Comparison of ENCODE assay signal across 22 cellular contexts in genomic region chr3:12911881-12912415, GRCh38.
"Had no signal": no experiment of that assay in that cellular context is flagged by ENCODE, and none has a peak within 500 bp of the region (broad histone marks: within the 10 kb centered on the region; RNA-seq: fewer than 3 reads in every experiment).

No MANE protein-coding gene starts in this region.

- H3K9ac ChIP-seq: KMS-11, SK-N-SH had no signal

- H3K27ac Mint-ChIP-seq: activated CD4-positive, alpha-beta memory T cell treated with anti-CD3 and anti-CD28 coated beads for 36 hours; activated CD4-positive, alpha-beta T cell treated with anti-CD3 and anti-CD28 coated beads, Interleukin-2, amount 10 ng/mL, durations not matched to agents 24 days and 14 days; activated naive CD4-positive, alpha-beta T cell treated with anti-CD3 and anti-CD28 coated beads for 36 hours; activated naive CD8-positive, alpha-beta T cell treated with anti-CD3 and anti-CD28 coated beads for 36 hours; T-helper 1 cell treated with Interleukin-12 subunit alpha and Interleukin-12 subunit beta and Interleukin-4 antibody, amounts not matched to agents 30 μg/mL and 1 μg/mL, for 36 hours; WTC11 had no signal

- H3K4me3 ChIP-seq: ascending aorta, body of pancreas, SJCRH30 had no signal

- H3K4me3 Mint-ChIP-seq: activated CD4-positive, alpha-beta memory T cell treated with anti-CD3 and anti-CD28 coated beads for 36 hours; activated CD4-positive, alpha-beta T cell treated with anti-CD3 and anti-CD28 coated beads, Interleukin-2, amount 10 ng/mL, durations not matched to agents 24 days and 14 days; activated naive CD4-positive, alpha-beta T cell treated with anti-CD3 and anti-CD28 coated beads for 36 hours; activated naive CD8-positive, alpha-beta T cell treated with anti-CD3 and anti-CD28 coated beads for 36 hours; activated T-cell treated with anti-CD3 and anti-CD28 coated beads, Interleukin-2, amount 50 U/mL, for 4 hours; central memory CD8-positive, alpha-beta T cell; T-helper 1 cell treated with Interleukin-12 subunit alpha and Interleukin-12 subunit beta and Interleukin-4 antibody, amounts not matched to agents 30 μg/mL and 1 μg/mL, for 36 hours; WTC11 had no signal

- DNase-seq: activated CD4-positive, alpha-beta memory T cell treated with anti-CD3 and anti-CD28 coated beads for 36 hours; activated CD4-positive, alpha-beta T cell treated with anti-CD3 and anti-CD28 coated beads, Interleukin-2, amount 10 ng/mL, durations not matched to agents 24 days and 14 days; activated CD4-positive, CD25-positive, alpha-beta regulatory T cell treated with anti-CD3 and anti-CD28 coated beads, Interleukin-2, amount 50 U/mL, for 72 hours; activated CD8-positive, alpha-beta memory T cell treated with anti-CD3 and anti-CD28 coated beads for 24 hours; activated gamma-delta T cell; activated naive CD4-positive, alpha-beta T cell treated with anti-CD3 and anti-CD28 coated beads for 36 hours; activated naive CD8-positive, alpha-beta T cell treated with anti-CD3 and anti-CD28 coated beads for 36 hours; activated T-cell treated with anti-CD3 and anti-CD28 coated beads, Interleukin-2, amount 50 U/mL, for 4 hours; body of pancreas; NCI-H1092; NCI-H1417; NCI-H1930; NCI-H2171; NCI-H2227 treated with DMSO at 0.1 percent for 48 hours; NCI-H774; SJCRH30; SK-N-SH had no signal

- H3K4me1 ChIP-seq: ascending aorta, body of pancreas, SJCRH30 had no signal

- H3K9me3 Mint-ChIP-seq: activated CD4-positive, alpha-beta memory T cell treated with anti-CD3 and anti-CD28 coated beads for 36 hours; activated CD4-positive, alpha-beta T cell treated with anti-CD3 and anti-CD28 coated beads, Interleukin-2, amount 10 ng/mL, durations not matched to agents 24 days and 14 days; activated naive CD4-positive, alpha-beta T cell treated with anti-CD3 and anti-CD28 coated beads for 36 hours; activated naive CD8-positive, alpha-beta T cell treated with anti-CD3 and anti-CD28 coated beads for 36 hours; activated T-cell treated with anti-CD3 and anti-CD28 coated beads, Interleukin-2, amount 50 U/mL, for 4 hours; central memory CD8-positive, alpha-beta T cell; T-helper 1 cell treated with Interleukin-12 subunit alpha and Interleukin-12 subunit beta and Interleukin-4 antibody, amounts not matched to agents 30 μg/mL and 1 μg/mL, for 36 hours; WTC11 had no signal

- H3K36me3 ChIP-seq: SJCRH30 had no signal

- H3K27ac ChIP-seq: body of pancreas, KMS-11, SJCRH30 had no signal

- H3K4me2 ChIP-seq: KMS-11, SK-N-SH had no signal

- H3K27me3 ChIP-seq: ascending aorta, body of pancreas, SJCRH30 had no signal

- ATAC-seq: activated T-cell treated with anti-CD3 and anti-CD28 coated beads, Interleukin-2, amount 50 U/mL, for 4 hours; body of pancreas; WTC11 had no signal

- H3K4me1 Mint-ChIP-seq: WTC11 had no signal

- H3K9me3 ChIP-seq: ascending aorta, body of pancreas, SJCRH30, SK-N-SH had no signal
